Comparison of ENCODE assay signal across 17 cellular contexts in genomic region chr9:3138236-3139229, GRCh38.
"Had no signal": no experiment of that assay in that cellular context is flagged by ENCODE, and none has a peak within 500 bp of the region (broad histone marks: within the 10 kb centered on the region; RNA-seq: fewer than 3 reads in every experiment).

No MANE protein-coding gene starts in this region.

- H3K4me1 Mint-ChIP-seq: activated T-helper 17 cell treated with anti-CD3 and anti-CD28 coated beads, Interleukin-2, amount 50 U/mL, for 72 hours; T-helper 17 cell; WTC11 had no signal

- H3K4me3 ChIP-seq: sigmoid colon, testis had no signal

- H3K27ac Mint-ChIP-seq: activated naive CD4-positive, alpha-beta T cell treated with anti-CD3 and anti-CD28 coated beads for 36 hours; activated T-helper 17 cell treated with anti-CD3 and anti-CD28 coated beads, Interleukin-2, amount 50 U/mL, for 72 hours; natural killer cell treated with Interleukin-12 subunit alpha and Interleukin-12 subunit beta and Interleukin-15 and Interleukin-18, amount 100 ng/mL, for 72 hours; stimulated activated naive CD8-positive, alpha-beta T cell treated with anti-CD3 and anti-CD28 coated beads, Interleukin-15, Interleukin-2, amounts not matched to agents 100 ng/mL and 50 ng/mL, for 24 hours; T-helper 17 cell; WTC11 had no signal

- H3K4me1 ChIP-seq: sigmoid colon, testis had no signal

- H3K9me3 ChIP-seq: testis had no signal

- H3K36me3 ChIP-seq: sigmoid colon had no signal

- H3K27me3 Mint-ChIP-seq: T-helper 17 cell had no signal

- H3K4me3 Mint-ChIP-seq: activated naive CD4-positive, alpha-beta T cell treated with anti-CD3 and anti-CD28 coated beads for 36 hours; activated T-helper 17 cell treated with anti-CD3 and anti-CD28 coated beads, Interleukin-2, amount 50 U/mL, for 72 hours; natural killer cell treated with Interleukin-12 subunit alpha and Interleukin-12 subunit beta and Interleukin-15 and Interleukin-18, amount 100 ng/mL, for 72 hours; stimulated activated naive CD8-positive, alpha-beta T cell treated with anti-CD3 and anti-CD28 coated beads, Interleukin-15, Interleukin-2, amounts not matched to agents 100 ng/mL and 50 ng/mL, for 24 hours; T-helper 17 cell; WTC11 had no signal

- H3K36me3 Mint-ChIP-seq: natural killer cell treated with Interleukin-12 subunit alpha and Interleukin-12 subunit beta and Interleukin-15 and Interleukin-18, amount 100 ng/mL, for 72 hours had no signal

- H3K27me3 ChIP-seq: sigmoid colon, testis had no signal

- ATAC-seq: activated T-helper 17 cell treated with anti-CD3 and anti-CD28 coated beads, Interleukin-2, amount 50 U/mL, for 72 hours; left lobe of liver; natural killer cell treated with Interleukin-12 subunit alpha and Interleukin-12 subunit beta and Interleukin-15 and Interleukin-18, amount 100 ng/mL, for 72 hours; T-helper 17 cell; WTC11 had no signal

- DNase-seq: activated CD4-positive, alpha-beta T cell treated with anti-CD3 and anti-CD28 coated beads for 48 hours; activated CD8-positive, alpha-beta memory T cell treated with anti-CD3 and anti-CD28 coated beads for 24 hours; activated naive CD4-positive, alpha-beta T cell treated with anti-CD3 and anti-CD28 coated beads for 36 hours; cortex of kidney; effector memory CD4-positive, alpha-beta T cell; mammary epithelial cell; sigmoid colon; stimulated activated CD4-positive, alpha-beta T cell treated with anti-CD3 and anti-CD28 coated beads, Interleukin-15, amount 100 ng/mL, for 24 hours; stimulated activated CD4-positive, alpha-beta T cell treated with anti-CD3 and anti-CD28 coated beads, Interleukin-4, amount 100 ng/mL, for 24 hours; T-helper 17 cell; testis had no signal

- H3K27ac ChIP-seq: epithelial cell of prostate, sigmoid colon, testis had no signal
